18 cellular contexts compared by ENCODE assay signal in genomic region chr3:98798820-98799219, GRCh38. TPM values are rescaled to one million over a fixed set of nuclear protein-coding genes. Genes with fewer than 3 reads are reported as not detected.
DNase-seq lines count a peak whose midpoint lies in the region; ATAC-seq and TF ChIP-seq lines count a peak whose summit lies in the region.
"Had no signal": no experiment of that assay in that cellular context is flagged by ENCODE, and none has a peak within 500 bp of the region (broad histone marks: within the 10 kb centered on the region; RNA-seq: fewer than 3 reads in every experiment).

No MANE protein-coding gene starts in this region.

- DNase-seq in SK-N-SH, result no peak
- no peak for DNase-seq in GM13977 (ENCODE audit: low spot score)
- no peak for DNase-seq in heart left ventricle
- DNase-seq in COR-L47 (lab: John Stamatoyannopoulos, UW), result no peak
- DNase-seq in NAMALWA (ENCODE audit: low spot score), result no peak
- no peak for DNase-seq in NCI-H2081 (lab: John Stamatoyannopoulos, UW)
- DNase-seq: 8988T, C1 segment of cervical spinal cord, Caco-2, DMS79, H7, KG1, MG63, NCI-H1105 treated with DMSO at 0.1 percent for 48 hours, NCI-H187 treated with DMSO at 0.1 percent for 48 hours, NCI-H510A treated with DMSO at 0.1 percent for 48 hours had no signal

- H3F3A ChIP-seq in SK-N-SH (replicated peaks; ENCODE audit: insufficient read depth), result peaks cover 77% of the 10 kb centered on the region

- H3K27ac ChIP-seq in SK-N-SH (ENCODE audit: low read depth in 2 of 2, low read length in 1 of 2) (peak overlapping the region; percentile 40 to 50; a peak in 3 of 4 replicates), heart left ventricle (no peak overlapping the region)

- peak; percentile 42 for TF ChIP-seq RAD21 in SK-N-SH (IDR thresholded peaks at IDR 0.05; ENCODE audit: low read length)

- peak overlapping the region in 2 of 3 experiments; percentile 8 to 33 for H3K27ac Mint-ChIP-seq in nephron

- TF ChIP-seq EP300 in SK-N-SH (IDR thresholded peaks at IDR 0.05; ENCODE audit: borderline replicate concordance in 1 of 2, low read depth in 1 of 2, low read length in 1 of 2), result no peak

- no peak overlapping the region for H3K4me3 ChIP-seq in SK-N-SH (ENCODE audit: low read depth in 2 of 2, low read length in 1 of 2)
- H3K4me3 ChIP-seq in heart left ventricle, result no peak overlapping the region
- H3K4me3 ChIP-seq: MG63 had no signal

- H3K9me2 ChIP-seq in SK-N-SH, result no peaks in the 10 kb centered on the region

- H3K4me2 ChIP-seq in SK-N-SH, result no peak overlapping the region

- H3K79me2 ChIP-seq in SK-N-SH (ENCODE audit: insufficient read depth), result no peaks in the 10 kb centered on the region; the same call in 1 of the 2 replicates

- H3K4me3 Mint-ChIP-seq in nephron, result no peak overlapping the region

- H4K20me1 ChIP-seq in SK-N-SH (ENCODE audit: insufficient read depth), result peaks cover 51% of the 10 kb centered on the region

- no peaks in the 10 kb centered on the region for H3K27me3 Mint-ChIP-seq in nephron (ENCODE audit: low read depth)

- no peak for TF ChIP-seq POLR2A in heart left ventricle (IDR thresholded peaks at IDR 0.05)

- peaks cover 0 to 9% of the 10 kb centered on the region in 2 experiments; a peak in 2 of 4 replicates for H3K4me1 ChIP-seq in SK-N-SH (ENCODE audit: control insufficient read depth in 1 of 2, insufficient read depth in 2 of 2, low read depth in 1 of 2, low read length in 1 of 2)
- H3K4me1 ChIP-seq in heart left ventricle, result no peaks in the 10 kb centered on the region

- H3K9ac ChIP-seq in SK-N-SH, result no peak overlapping the region

- no peak overlapping the region for H2AFZ ChIP-seq in SK-N-SH (ENCODE audit: low read depth)

- peaks cover 2% of the 10 kb centered on the region for H3K9me3 Mint-ChIP-seq in nephron

- H3K36me3 ChIP-seq in SK-N-SH (replicated peaks in 1 of 2; ENCODE audit: control insufficient read depth in 1 of 2, insufficient read depth in 2 of 2, low read length in 1 of 2) (peaks cover 71 to 77% of the 10 kb centered on the region in 2 experiments), heart left ventricle (peaks cover 0 to 78% (median 17%) of the 10 kb centered on the region in 9 donors)

- CTCF ChIA-PET in SK-N-SH (lab: Yijun Ruan, JAX), result interaction anchor here (1.2 to 2.3 kb wide), 7 partner anchors 19 to 198 kb away, joined by 3 to 27 read pairs (median 6); no protein-coding TSS in a partner anchor

- TF ChIP-seq CTCF in SK-N-SH (IDR thresholded peaks at IDR 0.05) (no peak), GM13977 (IDR thresholded peaks at IDR 0.05; ENCODE audit: extremely low read depth, insufficient read depth, missing control alignments) (peak; percentile 33), heart left ventricle (IDR thresholded peaks at IDR 0.05) (peak in 6 of 12 donors; percentile 20 to 44 (median 32)), nephron (IDR thresholded peaks at IDR 0.05; ENCODE audit: unreplicated experiment in 3 of 3) (no peak)

- no peaks in the 10 kb centered on the region for H3K4me1 Mint-ChIP-seq in nephron

- POLR2A ChIA-PET in SK-N-SH (lab: Yijun Ruan, JAX), result interaction anchor here (1.3 kb wide), 1 partner anchor 67 kb away, joined by 5 read pairs; no protein-coding TSS in a partner anchor

- in situ Hi-C loops in GM13977 (cut with MboI; ENCODE audit: low pct_unique_long_range_greater_than_20kb, low sequenced_read_pairs, unreplicated experiment), result no loop called here

- H3K9me3 ChIP-seq in SK-N-SH (no peaks in the 10 kb centered on the region), heart left ventricle (no peaks in the 10 kb centered on the region)
- H3K9me3 ChIP-seq: Caco-2, MG63 had no signal

- no peaks in the 10 kb centered on the region for H3K27me3 ChIP-seq in SK-N-SH (ENCODE audit: insufficient read depth)
- H3K27me3 ChIP-seq in heart left ventricle, result no peaks in the 10 kb centered on the region
- H3K27me3 ChIP-seq: MG63 had no signal

- no peak for ATAC-seq in SK-N-SH treated with all-trans-retinoic acid at 6 μM for 48 hours
- ATAC-seq in heart left ventricle, result peak in 3 of 4 donors; percentile 44 to 50 (median 49)

- intact Hi-C loops in heart left ventricle (cut with DNase I), result loop anchor here in 1 of 10 donors (10.0 kb wide), 1 partner anchor 64 kb away; no protein-coding TSS in a partner anchor

- WGBS in SK-N-SH (ENCODE audit: low lambda C conversion rate), result 93% methylated on average over 4 of the region's 4 CpGs
- 65 to 80% (median 72%) methylated on average over 4 of the region's 4 CpGs for WGBS in heart left ventricle, 4 donors

- peaks cover 70% of the 10 kb centered on the region for H3K36me3 Mint-ChIP-seq in nephron (ENCODE audit: low read depth)

TF ChIP-seq in SK-N-SH, 30 proteins besides CTCF, POLR2A, EP300 and RAD21 (continues in another document):
- no peak for TF ChIP-seq FOXJ3 (CRISPR knock-in tag; IDR thresholded peaks at IDR 0.05)
- TF ChIP-seq CHD2 (IDR thresholded peaks at IDR 0.05; ENCODE audit: low read length, partially characterized antibody), result no peak
- no peak for TF ChIP-seq RXRA (IDR thresholded peaks at IDR 0.05; ENCODE audit: borderline replicate concordance, low read depth)
- TF ChIP-seq FOSL2 (IDR thresholded peaks at IDR 0.05; ENCODE audit: borderline replicate concordance, low read depth), result no peak
- no peak for TF ChIP-seq GABPA (IDR thresholded peaks at IDR 0.05; ENCODE audit: low read depth)
- TF ChIP-seq PBX3 (IDR thresholded peaks at IDR 0.05), result no peak
- no peak for TF ChIP-seq MXI1 (IDR thresholded peaks at IDR 0.05; ENCODE audit: low read depth, low read length)
- no peak for TF ChIP-seq TCF12 (IDR thresholded peaks at IDR 0.05)
- TF ChIP-seq SMC3 (IDR thresholded peaks at IDR 0.05; ENCODE audit: low read depth, low read length), result no peak
- TF ChIP-seq NRF1 (IDR thresholded peaks at IDR 0.05; ENCODE audit: low read depth, low read length), result no peak

TF ChIP-seq in SK-N-SH treated with all-trans-retinoic acid at 6 μM for 48 hours, 23 proteins besides CTCF, POLR2A, EP300 and RAD21:
- TF ChIP-seq ZFP30 (CRISPR knock-in tag; IDR thresholded peaks at IDR 0.05), result no peak
- TF ChIP-seq ESRRG (CRISPR knock-in tag; IDR thresholded peaks at IDR 0.05), result no peak

RNA-seq across cellular contexts. Expression of gene ST3GAL6, which starts 35.7 kb away (rescaled TPM):
- polyA plus RNA-seq in SK-N-SH (2012; rRNA removed) (16.3 and 17.9 TPM in 2 replicates), heart left ventricle (10 to 100 TPM; 37.3 to 95.9 TPM)
- polyA plus RNA-seq in SK-N-SH (2012; cell fraction: cytosol; rRNA removed), result 19.4 and 22.4 TPM in 2 replicates
- 15.9 and 33.7 TPM in 2 replicates for polyA plus RNA-seq in SK-N-SH (2012; cell fraction: nucleus; rRNA removed)
- 10 to 100 TPM; 35.3 to 91.1 (median 64.5) TPM for total RNA-seq in heart left ventricle

Comparison
In these comparisons a context has a peak if more than half of its experiments do, and no peak if none do; other contexts are left out.
1. H3K27ac ChIP-seq: peak in SK-N-SH (2 of 2); none in heart left ventricle (0 of 12).